ENCODE assay signal across 17 cellular contexts in genomic region chr7:1346851-1347250, GRCh38.
DNase-seq lines count a peak whose midpoint lies in the region; ATAC-seq and TF ChIP-seq lines count a peak whose summit lies in the region.
"Had no signal": no experiment of that assay in that cellular context is flagged by ENCODE, and none has a peak within 500 bp of the region (broad histone marks: within the 10 kb centered on the region; RNA-seq: fewer than 3 reads in every experiment).

No MANE protein-coding gene starts in this region.

- no peak for TF ChIP-seq CTCF in chondrocyte (IDR thresholded peaks at IDR 0.05)
- TF ChIP-seq CTCF in neural progenitor cell (IDR thresholded peaks at IDR 0.05): no peak
- no peak for TF ChIP-seq CTCF in colonic mucosa (IDR thresholded peaks at IDR 0.05)

- H3K36me3 ChIP-seq in neural progenitor cell: no peaks in the 10 kb centered on the region
- no peaks in the 10 kb centered on the region for H3K36me3 ChIP-seq in colonic mucosa
- H3K36me3 ChIP-seq: BLaER1, HAP-1 had no signal

- DNase-seq in Right ventricle myocardium superior (peak; percentile 9), cardiac septum (ENCODE audit: low spot score) (no peak), chondrocyte (ENCODE audit: low spot score) (peak; percentile 63), neural progenitor cell (ENCODE audit: low spot score) (no peak), colonic mucosa (no peak), NCI-H1105 treated with DMSO at 0.1 percent for 48 hours (lab: John Stamatoyannopoulos, UW) (no peak)
- DNase-seq: 8988T; AML-193; Caco-2; CD8-positive, alpha-beta memory T cell; DND-41; GDM1 had no signal

- intact Hi-C loops in Right ventricle myocardium superior (cut with DNase I): no loop called here
- intact Hi-C loops in cardiac septum (cut with DNase I): no loop called here
- intact Hi-C loops in colonic mucosa (cut with DNase I): no loop called here

- no peaks in the 10 kb centered on the region for H3K4me1 Mint-ChIP-seq in chondrocyte (ENCODE audit: low read depth)
- peaks cover 9% of the 10 kb centered on the region for H3K4me1 Mint-ChIP-seq in neural progenitor cell
- H3K4me1 Mint-ChIP-seq: CD8-positive, alpha-beta memory T cell; GM23338 had no signal

- H3K27me3 ChIP-seq in neural progenitor cell: no peaks in the 10 kb centered on the region
- no peaks in the 10 kb centered on the region for H3K27me3 ChIP-seq in colonic mucosa
- H3K27me3 ChIP-seq: BLaER1 had no signal

- H2AFZ ChIP-seq in neural progenitor cell (replicated peaks): no peak overlapping the region
- H2AFZ ChIP-seq: GM23338 had no signal

- no peak for ATAC-seq in Right ventricle myocardium superior (ENCODE audit: poor library complexity)
- ATAC-seq in HG02970 (IDR thresholded peaks at IDR 0.05; ENCODE audit: low FRiP score, unreplicated experiment): no peak
- ATAC-seq: GM23338 had no signal

- H3K4me3 ChIP-seq in neural progenitor cell (no peak overlapping the region), colonic mucosa (no peak overlapping the region)
- H3K4me3 ChIP-seq: BLaER1, GM23338, HAP-1 had no signal

- H3K4me1 ChIP-seq in neural progenitor cell: peaks cover 5% of the 10 kb centered on the region
- no peaks in the 10 kb centered on the region for H3K4me1 ChIP-seq in colonic mucosa
- H3K4me1 ChIP-seq: Caco-2, HAP-1 had no signal

- H3K4me3 Mint-ChIP-seq in chondrocyte (ENCODE audit: unreplicated experiment): no peak overlapping the region
- H3K4me3 Mint-ChIP-seq in neural progenitor cell: peak overlapping the region; percentile 24
- H3K4me3 Mint-ChIP-seq: CD8-positive, alpha-beta memory T cell; GM23338 had no signal

- no peaks in the 10 kb centered on the region for H3K36me3 Mint-ChIP-seq in chondrocyte (ENCODE audit: low read depth)
- no peaks in the 10 kb centered on the region for H3K36me3 Mint-ChIP-seq in neural progenitor cell
- H3K36me3 Mint-ChIP-seq: CD8-positive, alpha-beta memory T cell had no signal

- no peak overlapping the region for H3K27ac ChIP-seq in neural progenitor cell
- no peak overlapping the region for H3K27ac ChIP-seq in colonic mucosa
- H3K27ac ChIP-seq: BLaER1, HL-60 had no signal

- H3K9me3 Mint-ChIP-seq in chondrocyte (ENCODE audit: low read depth) (no peaks in the 10 kb centered on the region), neural progenitor cell (no peaks in the 10 kb centered on the region)
- H3K9me3 Mint-ChIP-seq: CD8-positive, alpha-beta memory T cell; GM23338 had no signal

- H3K79me2 ChIP-seq in neural progenitor cell (ENCODE audit: low read depth): no peaks in the 10 kb centered on the region

- no peak overlapping the region for H3K4me2 ChIP-seq in neural progenitor cell
- H3K4me2 ChIP-seq: BLaER1, GM23338 had no signal

- H3F3A ChIP-seq in neural progenitor cell (ENCODE audit: low read depth): no peaks in the 10 kb centered on the region

- H3K9me3 ChIP-seq in neural progenitor cell (ENCODE audit: low read depth) (no peaks in the 10 kb centered on the region), colonic mucosa (no peaks in the 10 kb centered on the region)
- H3K9me3 ChIP-seq: BLaER1, Caco-2, HAP-1 had no signal

- H3K27ac Mint-ChIP-seq in chondrocyte (ENCODE audit: unreplicated experiment) (peak overlapping the region; percentile 41), neural progenitor cell (peak overlapping the region; percentile 50)
- H3K27ac Mint-ChIP-seq: CD8-positive, alpha-beta memory T cell; GM23338 had no signal

- H3K27me3 Mint-ChIP-seq in chondrocyte (ENCODE audit: low read depth) (peaks cover 41% of the 10 kb centered on the region), neural progenitor cell (ENCODE audit: insufficient read depth, low read depth) (peaks cover 6% of the 10 kb centered on the region)

- H3K9ac ChIP-seq in neural progenitor cell (no peak overlapping the region), colonic mucosa (ENCODE audit: low read depth in 2 of 2, low read length in 2 of 2) (no peak overlapping the region)
- H3K9ac ChIP-seq: BLaER1 had no signal

- no peaks in the 10 kb centered on the region for H4K20me1 ChIP-seq in neural progenitor cell (ENCODE audit: low read depth)
- H4K20me1 ChIP-seq: BLaER1 had no signal

Comparison
In these comparisons a context has a peak if more than half of its experiments do, and no peak if none do; other contexts are left out.
1. DNase-seq: peak in Right ventricle myocardium superior (single experiment) and chondrocyte (single experiment); none in cardiac septum (single experiment), neural progenitor cell (single experiment), colonic mucosa (single experiment) and NCI-H1105 treated with DMSO at 0.1 percent for 48 hours (single experiment).